Comparison of ENCODE assay signal across 30 cellular contexts in genomic region chr12:32734952-32735351, GRCh38.
"Had no signal": no experiment of that assay in that cellular context is flagged by ENCODE, and none has a peak within 500 bp of the region (broad histone marks: within the 10 kb centered on the region; RNA-seq: fewer than 3 reads in every experiment).

No MANE protein-coding gene starts in this region.

- H3K9me3 Mint-ChIP-seq: activated naive CD4-positive, alpha-beta T cell treated with anti-CD3 and anti-CD28 coated beads, Interleukin-2, amount 50 U/mL, for 72 hours; natural killer cell; neural progenitor cell; T-helper 2 cell treated with Interferon-gamma antibody and Interleukin-4, amounts not matched to agents 5 μg/mL and 100 μg/mL, for 36 hours had no signal

- H3K4me2 ChIP-seq: neural progenitor cell, smooth muscle cell had no signal

- ATAC-seq: activated CD4-positive, alpha-beta T cell treated with anti-CD3 and anti-CD28 coated beads for 36 hours; activated naive CD4-positive, alpha-beta T cell treated with anti-CD3 and anti-CD28 coated beads, Interleukin-2, amount 50 U/mL, for 72 hours; body of pancreas; left cardiac atrium; left ventricle myocardium superior; natural killer cell; psoas muscle had no signal

- H3K4me3 ChIP-seq: adrenal gland, body of pancreas, cardiac muscle cell, colonic mucosa, neural progenitor cell, psoas muscle, sigmoid colon, smooth muscle cell, suprapubic skin, tibial artery had no signal

- H3K27ac ChIP-seq: adrenal gland, body of pancreas, colonic mucosa, neural progenitor cell, parathyroid adenoma, psoas muscle, sigmoid colon, suprapubic skin, tibial artery had no signal

- H3K9ac ChIP-seq: neural progenitor cell, parathyroid adenoma had no signal

- DNase-seq: activated CD4-positive, alpha-beta T cell treated with anti-CD3 and anti-CD28 coated beads for 36 hours; activated CD4-positive, CD25-positive, alpha-beta regulatory T cell; activated CD8-positive, alpha-beta memory T cell treated with anti-CD3 and anti-CD28 coated beads for 24 hours; activated effector memory CD4-positive, alpha-beta T cell treated with anti-CD3 and anti-CD28 coated beads, Interleukin-2, amount 50 U/mL, for 16 hours; adrenal gland; aorta; body of pancreas; cerebellar nuclear complex; colonic mucosa; effector CD8-positive, alpha-beta T cell; head of caudate nucleus; hippocampal formation; left cardiac atrium; left ventricle myocardium superior; natural killer cell; occipital lobe; psoas muscle; sigmoid colon; stimulated activated CD4-positive, alpha-beta T cell treated with anti-CD3 and anti-CD28 coated beads, Interleukin-1b, Interleukin-23, amount 100 ng/mL, for 48 hours; stimulated activated naive CD4-positive, alpha-beta T cell; T-helper 1 cell; tibial artery had no signal

- H3K9me3 ChIP-seq: adrenal gland, body of pancreas, colonic mucosa, psoas muscle, sigmoid colon, suprapubic skin, tibial artery had no signal

- H3K4me3 Mint-ChIP-seq: activated CD4-positive, alpha-beta T cell treated with anti-CD3 and anti-CD28 coated beads for 36 hours; natural killer cell; neural progenitor cell; T-helper 2 cell treated with Interferon-gamma antibody and Interleukin-4, amounts not matched to agents 5 μg/mL and 100 μg/mL, for 36 hours had no signal

- H3K27ac Mint-ChIP-seq: activated CD4-positive, alpha-beta T cell treated with anti-CD3 and anti-CD28 coated beads for 36 hours; natural killer cell; neural progenitor cell; T-helper 2 cell treated with Interferon-gamma antibody and Interleukin-4, amounts not matched to agents 5 μg/mL and 100 μg/mL, for 36 hours had no signal

- H2AFZ ChIP-seq: neural progenitor cell, parathyroid adenoma had no signal

- H3K27me3 Mint-ChIP-seq: activated CD4-positive, alpha-beta T cell treated with anti-CD3 and anti-CD28 coated beads for 36 hours had no signal

- H3K4me1 ChIP-seq: adrenal gland, body of pancreas, colonic mucosa, parathyroid adenoma, psoas muscle, sigmoid colon, suprapubic skin had no signal

- H3K79me2 ChIP-seq: parathyroid adenoma had no signal

- FAIRE-seq: keratinocyte had no signal

- H3K36me3 Mint-ChIP-seq: natural killer cell had no signal

- H3K4me1 Mint-ChIP-seq: natural killer cell, neural progenitor cell had no signal

- H3K27me3 ChIP-seq: adrenal gland, body of pancreas, cardiac muscle cell, colonic mucosa, neural progenitor cell, sigmoid colon, suprapubic skin, tibial artery had no signal
